In the genomic region with DNA sequence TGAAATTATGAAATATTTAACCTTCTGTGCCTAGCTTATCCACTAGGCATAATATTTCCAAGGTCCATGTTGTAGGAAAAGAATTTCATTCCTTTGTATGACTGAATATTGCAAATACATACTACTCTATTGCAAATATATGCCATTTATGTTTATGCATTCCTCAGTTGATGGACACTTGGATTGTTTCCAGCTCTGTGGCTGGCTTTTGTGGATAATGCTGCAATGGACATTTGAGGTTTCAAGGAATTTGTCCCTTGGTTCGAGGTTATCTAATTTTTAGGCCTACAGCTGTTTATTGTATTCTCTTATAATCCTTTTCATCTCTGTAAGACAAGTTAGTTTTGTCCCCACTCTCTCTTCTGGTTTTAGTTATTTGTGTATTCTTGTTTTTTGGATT, we compare ENCODE assay signal across 1 cellular context.
TF ChIP-seq lines count a peak whose summit lies in the region.

No MANE protein-coding gene starts in this region.

TF ChIP-seq in K562, 482 proteins besides CTCF, POLR2A, EP300 and RAD21 (continued from another document and continues in another):
- TF ChIP-seq FIP1L1 (IDR thresholded peaks at IDR 0.05; ENCODE audit: low read depth, low read length, poor library complexity, severe bottlenecking) (no peak), PML (IDR thresholded peaks at IDR 0.05; ENCODE audit: low read length) (peak; percentile 88), YY1 (IDR thresholded peaks at IDR 0.05; ENCODE audit: borderline replicate concordance in 1 of 3, control insufficient read depth in 1 of 3, extremely low read depth in 1 of 3, insufficient read depth in 3 of 3, insufficient read length in 1 of 3, insufficient replicate concordance in 2 of 3, low read depth in 1 of 3, low read length in 2 of 3) (no peak), ZFP30 (CRISPR knock-in tag; IDR thresholded peaks at IDR 0.05; ENCODE audit: borderline replicate concordance) (no peak), BCOR (IDR thresholded peaks at IDR 0.05) (peak; percentile 35; the same call in 1 of the 2 replicates), ZNF444 (CRISPR knock-in tag; IDR thresholded peaks at IDR 0.05) (no peak), PHB2 (IDR thresholded peaks at IDR 0.05; ENCODE audit: low read depth) (peak; percentile 83; the same call in 1 of the 2 replicates), MED1 (CRISPR knock-in tag; IDR thresholded peaks at IDR 0.05; ENCODE audit: borderline replicate concordance) (no peak), HNRNPUL1 (IDR thresholded peaks at IDR 0.05; ENCODE audit: low read length) (no peak), HOXB6 (CRISPR knock-in tag; IDR thresholded peaks at IDR 0.05; ENCODE audit: borderline replicate concordance) (no peak), SMARCC2 (IDR thresholded peaks at IDR 0.05; ENCODE audit: low read depth) (peak; percentile 63; the same call in 1 of the 2 replicates), SREBF2 (CRISPR knock-in tag; IDR thresholded peaks at IDR 0.05) (no peak), CREM (IDR thresholded peaks at IDR 0.05; ENCODE audit: low read depth) (no peak), ZNF696 (CRISPR knock-in tag; conservative IDR thresholded peaks at IDR 0.05) (no peak), ARID1B (IDR thresholded peaks at IDR 0.05) (peak; percentile 97), HNRNPH1 (optimal IDR thresholded peaks at IDR 0.05; ENCODE audit: low read depth, low read length) (no peak), TAF9B (IDR thresholded peaks at IDR 0.05; ENCODE audit: partially characterized antibody) (peak; percentile 42), SP2 (IDR thresholded peaks at IDR 0.05; ENCODE audit: extremely low read depth, low read depth, low read length, poor library complexity, severe bottlenecking) (no peak), CBX2 (IDR thresholded peaks at IDR 0.05; ENCODE audit: insufficient read depth, low read length, poor library complexity, severe bottlenecking) (no peak), SIN3A (IDR thresholded peaks at IDR 0.05; ENCODE audit: borderline replicate concordance in 2 of 2, control insufficient read depth in 1 of 2, low read depth in 2 of 2, low read length in 2 of 2) (no peak), KLF10 (CRISPR knock-in tag; IDR thresholded peaks at IDR 0.05) (no peak), FOS (IDR thresholded peaks at IDR 0.05; ENCODE audit: extremely low read depth, insufficient read length) (no peak), ARID2 (IDR thresholded peaks at IDR 0.05) (no peak)
- TF ChIP-seq, protein P1, sequence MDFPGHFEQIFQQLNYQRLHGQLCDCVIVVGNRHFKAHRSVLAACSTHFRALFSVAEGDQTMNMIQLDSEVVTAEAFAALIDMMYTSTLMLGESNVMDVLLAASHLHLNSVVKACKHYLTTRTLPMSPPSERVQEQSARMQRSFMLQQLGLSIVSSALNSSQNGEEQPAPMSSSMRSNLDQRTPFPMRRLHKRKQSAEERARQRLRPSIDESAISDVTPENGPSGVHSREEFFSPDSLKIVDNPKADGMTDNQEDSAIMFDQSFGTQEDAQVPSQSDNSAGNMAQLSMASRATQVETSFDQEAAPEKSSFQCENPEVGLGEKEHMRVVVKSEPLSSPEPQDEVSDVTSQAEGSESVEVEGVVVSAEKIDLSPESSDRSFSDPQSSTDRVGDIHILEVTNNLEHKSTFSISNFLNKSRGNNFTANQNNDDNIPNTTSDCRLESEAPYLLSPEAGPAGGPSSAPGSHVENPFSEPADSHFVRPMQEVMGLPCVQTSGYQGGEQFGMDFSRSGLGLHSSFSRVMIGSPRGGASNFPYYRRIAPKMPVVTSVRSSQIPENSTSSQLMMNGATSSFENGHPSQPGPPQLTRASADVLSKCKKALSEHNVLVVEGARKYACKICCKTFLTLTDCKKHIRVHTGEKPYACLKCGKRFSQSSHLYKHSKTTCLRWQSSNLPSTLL (IDR thresholded peaks at IDR 0.05): no peak
- TF ChIP-seq, protein P2, sequence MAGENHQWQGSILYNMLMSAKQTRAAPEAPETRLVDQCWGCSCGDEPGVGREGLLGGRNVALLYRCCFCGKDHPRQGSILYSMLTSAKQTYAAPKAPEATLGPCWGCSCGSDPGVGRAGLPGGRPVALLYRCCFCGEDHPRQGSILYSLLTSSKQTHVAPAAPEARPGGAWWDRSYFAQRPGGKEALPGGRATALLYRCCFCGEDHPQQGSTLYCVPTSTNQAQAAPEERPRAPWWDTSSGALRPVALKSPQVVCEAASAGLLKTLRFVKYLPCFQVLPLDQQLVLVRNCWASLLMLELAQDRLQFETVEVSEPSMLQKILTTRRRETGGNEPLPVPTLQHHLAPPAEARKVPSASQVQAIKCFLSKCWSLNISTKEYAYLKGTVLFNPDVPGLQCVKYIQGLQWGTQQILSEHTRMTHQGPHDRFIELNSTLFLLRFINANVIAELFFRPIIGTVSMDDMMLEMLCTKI (IDR thresholded peaks at IDR 0.05; ENCODE audit: partially characterized antibody): no peak
- TF ChIP-seq, protein P3, sequence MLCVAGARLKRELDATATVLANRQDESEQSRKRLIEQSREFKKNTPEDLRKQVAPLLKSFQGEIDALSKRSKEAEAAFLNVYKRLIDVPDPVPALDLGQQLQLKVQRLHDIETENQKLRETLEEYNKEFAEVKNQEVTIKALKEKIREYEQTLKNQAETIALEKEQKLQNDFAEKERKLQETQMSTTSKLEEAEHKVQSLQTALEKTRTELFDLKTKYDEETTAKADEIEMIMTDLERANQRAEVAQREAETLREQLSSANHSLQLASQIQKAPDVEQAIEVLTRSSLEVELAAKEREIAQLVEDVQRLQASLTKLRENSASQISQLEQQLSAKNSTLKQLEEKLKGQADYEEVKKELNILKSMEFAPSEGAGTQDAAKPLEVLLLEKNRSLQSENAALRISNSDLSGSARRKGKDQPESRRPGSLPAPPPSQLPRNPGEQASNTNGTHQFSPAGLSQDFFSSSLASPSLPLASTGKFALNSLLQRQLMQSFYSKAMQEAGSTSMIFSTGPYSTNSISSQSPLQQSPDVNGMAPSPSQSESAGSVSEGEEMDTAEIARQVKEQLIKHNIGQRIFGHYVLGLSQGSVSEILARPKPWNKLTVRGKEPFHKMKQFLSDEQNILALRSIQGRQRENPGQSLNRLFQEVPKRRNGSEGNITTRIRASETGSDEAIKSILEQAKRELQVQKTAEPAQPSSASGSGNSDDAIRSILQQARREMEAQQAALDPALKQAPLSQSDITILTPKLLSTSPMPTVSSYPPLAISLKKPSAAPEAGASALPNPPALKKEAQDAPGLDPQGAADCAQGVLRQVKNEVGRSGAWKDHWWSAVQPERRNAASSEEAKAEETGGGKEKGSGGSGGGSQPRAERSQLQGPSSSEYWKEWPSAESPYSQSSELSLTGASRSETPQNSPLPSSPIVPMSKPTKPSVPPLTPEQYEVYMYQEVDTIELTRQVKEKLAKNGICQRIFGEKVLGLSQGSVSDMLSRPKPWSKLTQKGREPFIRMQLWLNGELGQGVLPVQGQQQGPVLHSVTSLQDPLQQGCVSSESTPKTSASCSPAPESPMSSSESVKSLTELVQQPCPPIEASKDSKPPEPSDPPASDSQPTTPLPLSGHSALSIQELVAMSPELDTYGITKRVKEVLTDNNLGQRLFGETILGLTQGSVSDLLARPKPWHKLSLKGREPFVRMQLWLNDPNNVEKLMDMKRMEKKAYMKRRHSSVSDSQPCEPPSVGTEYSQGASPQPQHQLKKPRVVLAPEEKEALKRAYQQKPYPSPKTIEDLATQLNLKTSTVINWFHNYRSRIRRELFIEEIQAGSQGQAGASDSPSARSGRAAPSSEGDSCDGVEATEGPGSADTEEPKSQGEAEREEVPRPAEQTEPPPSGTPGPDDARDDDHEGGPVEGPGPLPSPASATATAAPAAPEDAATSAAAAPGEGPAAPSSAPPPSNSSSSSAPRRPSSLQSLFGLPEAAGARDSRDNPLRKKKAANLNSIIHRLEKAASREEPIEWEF (CRISPR knock-in tag; IDR thresholded peaks at IDR 0.05): no peak
- TF ChIP-seq, protein P4, sequence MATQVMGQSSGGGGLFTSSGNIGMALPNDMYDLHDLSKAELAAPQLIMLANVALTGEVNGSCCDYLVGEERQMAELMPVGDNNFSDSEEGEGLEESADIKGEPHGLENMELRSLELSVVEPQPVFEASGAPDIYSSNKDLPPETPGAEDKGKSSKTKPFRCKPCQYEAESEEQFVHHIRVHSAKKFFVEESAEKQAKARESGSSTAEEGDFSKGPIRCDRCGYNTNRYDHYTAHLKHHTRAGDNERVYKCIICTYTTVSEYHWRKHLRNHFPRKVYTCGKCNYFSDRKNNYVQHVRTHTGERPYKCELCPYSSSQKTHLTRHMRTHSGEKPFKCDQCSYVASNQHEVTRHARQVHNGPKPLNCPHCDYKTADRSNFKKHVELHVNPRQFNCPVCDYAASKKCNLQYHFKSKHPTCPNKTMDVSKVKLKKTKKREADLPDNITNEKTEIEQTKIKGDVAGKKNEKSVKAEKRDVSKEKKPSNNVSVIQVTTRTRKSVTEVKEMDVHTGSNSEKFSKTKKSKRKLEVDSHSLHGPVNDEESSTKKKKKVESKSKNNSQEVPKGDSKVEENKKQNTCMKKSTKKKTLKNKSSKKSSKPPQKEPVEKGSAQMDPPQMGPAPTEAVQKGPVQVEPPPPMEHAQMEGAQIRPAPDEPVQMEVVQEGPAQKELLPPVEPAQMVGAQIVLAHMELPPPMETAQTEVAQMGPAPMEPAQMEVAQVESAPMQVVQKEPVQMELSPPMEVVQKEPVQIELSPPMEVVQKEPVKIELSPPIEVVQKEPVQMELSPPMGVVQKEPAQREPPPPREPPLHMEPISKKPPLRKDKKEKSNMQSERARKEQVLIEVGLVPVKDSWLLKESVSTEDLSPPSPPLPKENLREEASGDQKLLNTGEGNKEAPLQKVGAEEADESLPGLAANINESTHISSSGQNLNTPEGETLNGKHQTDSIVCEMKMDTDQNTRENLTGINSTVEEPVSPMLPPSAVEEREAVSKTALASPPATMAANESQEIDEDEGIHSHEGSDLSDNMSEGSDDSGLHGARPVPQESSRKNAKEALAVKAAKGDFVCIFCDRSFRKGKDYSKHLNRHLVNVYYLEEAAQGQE (CRISPR knock-in tag; IDR thresholded peaks at IDR 0.05; ENCODE audit: low read depth): no peak
- TF ChIP-seq, protein P5, sequence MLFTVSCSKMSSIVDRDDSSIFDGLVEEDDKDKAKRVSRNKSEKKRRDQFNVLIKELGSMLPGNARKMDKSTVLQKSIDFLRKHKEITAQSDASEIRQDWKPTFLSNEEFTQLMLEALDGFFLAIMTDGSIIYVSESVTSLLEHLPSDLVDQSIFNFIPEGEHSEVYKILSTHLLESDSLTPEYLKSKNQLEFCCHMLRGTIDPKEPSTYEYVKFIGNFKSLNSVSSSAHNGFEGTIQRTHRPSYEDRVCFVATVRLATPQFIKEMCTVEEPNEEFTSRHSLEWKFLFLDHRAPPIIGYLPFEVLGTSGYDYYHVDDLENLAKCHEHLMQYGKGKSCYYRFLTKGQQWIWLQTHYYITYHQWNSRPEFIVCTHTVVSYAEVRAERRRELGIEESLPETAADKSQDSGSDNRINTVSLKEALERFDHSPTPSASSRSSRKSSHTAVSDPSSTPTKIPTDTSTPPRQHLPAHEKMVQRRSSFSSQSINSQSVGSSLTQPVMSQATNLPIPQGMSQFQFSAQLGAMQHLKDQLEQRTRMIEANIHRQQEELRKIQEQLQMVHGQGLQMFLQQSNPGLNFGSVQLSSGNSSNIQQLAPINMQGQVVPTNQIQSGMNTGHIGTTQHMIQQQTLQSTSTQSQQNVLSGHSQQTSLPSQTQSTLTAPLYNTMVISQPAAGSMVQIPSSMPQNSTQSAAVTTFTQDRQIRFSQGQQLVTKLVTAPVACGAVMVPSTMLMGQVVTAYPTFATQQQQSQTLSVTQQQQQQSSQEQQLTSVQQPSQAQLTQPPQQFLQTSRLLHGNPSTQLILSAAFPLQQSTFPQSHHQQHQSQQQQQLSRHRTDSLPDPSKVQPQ (CRISPR knock-in tag; IDR thresholded peaks at IDR 0.05; ENCODE audit: borderline replicate concordance): no peak
- TF ChIP-seq, protein P6, sequence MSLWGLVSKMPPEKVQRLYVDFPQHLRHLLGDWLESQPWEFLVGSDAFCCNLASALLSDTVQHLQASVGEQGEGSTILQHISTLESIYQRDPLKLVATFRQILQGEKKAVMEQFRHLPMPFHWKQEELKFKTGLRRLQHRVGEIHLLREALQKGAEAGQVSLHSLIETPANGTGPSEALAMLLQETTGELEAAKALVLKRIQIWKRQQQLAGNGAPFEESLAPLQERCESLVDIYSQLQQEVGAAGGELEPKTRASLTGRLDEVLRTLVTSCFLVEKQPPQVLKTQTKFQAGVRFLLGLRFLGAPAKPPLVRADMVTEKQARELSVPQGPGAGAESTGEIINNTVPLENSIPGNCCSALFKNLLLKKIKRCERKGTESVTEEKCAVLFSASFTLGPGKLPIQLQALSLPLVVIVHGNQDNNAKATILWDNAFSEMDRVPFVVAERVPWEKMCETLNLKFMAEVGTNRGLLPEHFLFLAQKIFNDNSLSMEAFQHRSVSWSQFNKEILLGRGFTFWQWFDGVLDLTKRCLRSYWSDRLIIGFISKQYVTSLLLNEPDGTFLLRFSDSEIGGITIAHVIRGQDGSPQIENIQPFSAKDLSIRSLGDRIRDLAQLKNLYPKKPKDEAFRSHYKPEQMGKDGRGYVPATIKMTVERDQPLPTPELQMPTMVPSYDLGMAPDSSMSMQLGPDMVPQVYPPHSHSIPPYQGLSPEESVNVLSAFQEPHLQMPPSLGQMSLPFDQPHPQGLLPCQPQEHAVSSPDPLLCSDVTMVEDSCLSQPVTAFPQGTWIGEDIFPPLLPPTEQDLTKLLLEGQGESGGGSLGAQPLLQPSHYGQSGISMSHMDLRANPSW (CRISPR knock-in tag; IDR thresholded peaks at IDR 0.05): no peak
- TF ChIP-seq, protein P7, sequence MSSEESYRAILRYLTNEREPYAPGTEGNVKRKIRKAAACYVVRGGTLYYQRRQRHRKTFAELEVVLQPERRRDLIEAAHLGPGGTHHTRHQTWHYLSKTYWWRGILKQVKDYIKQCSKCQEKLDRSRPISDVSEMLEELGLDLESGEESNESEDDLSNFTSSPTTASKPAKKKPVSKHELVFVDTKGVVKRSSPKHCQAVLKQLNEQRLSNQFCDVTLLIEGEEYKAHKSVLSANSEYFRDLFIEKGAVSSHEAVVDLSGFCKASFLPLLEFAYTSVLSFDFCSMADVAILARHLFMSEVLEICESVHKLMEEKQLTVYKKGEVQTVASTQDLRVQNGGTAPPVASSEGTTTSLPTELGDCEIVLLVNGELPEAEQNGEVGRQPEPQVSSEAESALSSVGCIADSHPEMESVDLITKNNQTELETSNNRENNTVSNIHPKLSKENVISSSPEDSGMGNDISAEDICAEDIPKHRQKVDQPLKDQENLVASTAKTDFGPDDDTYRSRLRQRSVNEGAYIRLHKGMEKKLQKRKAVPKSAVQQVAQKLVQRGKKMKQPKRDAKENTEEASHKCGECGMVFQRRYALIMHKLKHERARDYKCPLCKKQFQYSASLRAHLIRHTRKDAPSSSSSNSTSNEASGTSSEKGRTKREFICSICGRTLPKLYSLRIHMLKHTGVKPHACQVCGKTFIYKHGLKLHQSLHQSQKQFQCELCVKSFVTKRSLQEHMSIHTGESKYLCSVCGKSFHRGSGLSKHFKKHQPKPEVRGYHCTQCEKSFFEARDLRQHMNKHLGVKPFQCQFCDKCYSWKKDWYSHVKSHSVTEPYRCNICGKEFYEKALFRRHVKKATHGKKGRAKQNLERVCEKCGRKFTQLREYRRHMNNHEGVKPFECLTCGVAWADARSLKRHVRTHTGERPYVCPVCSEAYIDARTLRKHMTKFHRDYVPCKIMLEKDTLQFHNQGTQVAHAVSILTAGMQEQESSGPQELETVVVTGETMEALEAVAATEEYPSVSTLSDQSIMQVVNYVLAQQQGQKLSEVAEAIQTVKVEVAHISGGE (CRISPR knock-in tag; IDR thresholded peaks at IDR 0.05): no peak
- TF ChIP-seq, protein P8, sequence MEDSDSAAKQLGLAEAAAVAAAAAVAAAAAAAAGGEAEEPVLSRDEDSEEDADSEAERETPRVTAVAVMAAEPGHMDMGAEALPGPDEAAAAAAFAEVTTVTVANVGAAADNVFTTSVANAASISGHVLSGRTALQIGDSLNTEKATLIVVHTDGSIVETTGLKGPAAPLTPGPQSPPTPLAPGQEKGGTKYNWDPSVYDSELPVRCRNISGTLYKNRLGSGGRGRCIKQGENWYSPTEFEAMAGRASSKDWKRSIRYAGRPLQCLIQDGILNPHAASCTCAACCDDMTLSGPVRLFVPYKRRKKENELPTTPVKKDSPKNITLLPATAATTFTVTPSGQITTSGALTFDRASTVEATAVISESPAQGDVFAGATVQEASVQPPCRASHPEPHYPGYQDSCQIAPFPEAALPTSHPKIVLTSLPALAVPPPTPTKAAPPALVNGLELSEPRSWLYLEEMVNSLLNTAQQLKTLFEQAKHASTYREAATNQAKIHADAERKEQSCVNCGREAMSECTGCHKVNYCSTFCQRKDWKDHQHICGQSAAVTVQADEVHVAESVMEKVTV (CRISPR knock-in tag; IDR thresholded peaks at IDR 0.05): no peak
